ENCODE assay signal across 1 cellular context in the genomic region with DNA sequence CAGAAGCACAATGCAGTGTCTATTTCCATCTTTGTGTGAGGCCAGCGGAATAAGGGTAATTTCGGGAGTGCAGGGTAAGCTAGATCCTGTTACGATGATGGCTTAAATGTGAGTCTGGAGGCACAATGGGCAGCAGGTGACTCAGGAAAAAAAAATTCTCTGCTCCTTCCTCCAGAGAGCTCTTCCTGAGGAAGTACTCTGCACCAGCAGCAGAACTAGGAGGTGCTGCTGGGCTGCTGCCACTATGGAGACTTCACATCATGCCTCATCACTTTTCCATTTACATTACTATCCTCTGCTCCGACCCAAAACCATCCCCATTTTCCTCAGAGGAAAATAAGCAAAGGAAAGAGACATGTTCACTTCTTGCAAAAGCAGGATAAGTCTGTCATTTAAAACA.
A peak's percentile ranks its signal among the peaks of the same experiment; 100 is the strongest.
TF ChIP-seq lines count a peak whose summit lies in the region.

No MANE protein-coding gene starts in this region.

TF ChIP-seq in SK-N-SH, 30 proteins besides CTCF, POLR2A, EP300 and RAD21 (continued from another document):
- TF ChIP-seq TAF1 (IDR thresholded peaks at IDR 0.05; ENCODE audit: borderline replicate concordance, low read depth, low read length) (no peak), FOSL2 (IDR thresholded peaks at IDR 0.05; ENCODE audit: borderline replicate concordance, low read depth) (peak; percentile 50; the same call in 1 of the 2 replicates), TCF12 (IDR thresholded peaks at IDR 0.05) (peak; percentile 28; the same call in 1 of the 2 replicates), NRF1 (IDR thresholded peaks at IDR 0.05; ENCODE audit: low read depth, low read length) (no peak)
- TF ChIP-seq, protein P1, sequence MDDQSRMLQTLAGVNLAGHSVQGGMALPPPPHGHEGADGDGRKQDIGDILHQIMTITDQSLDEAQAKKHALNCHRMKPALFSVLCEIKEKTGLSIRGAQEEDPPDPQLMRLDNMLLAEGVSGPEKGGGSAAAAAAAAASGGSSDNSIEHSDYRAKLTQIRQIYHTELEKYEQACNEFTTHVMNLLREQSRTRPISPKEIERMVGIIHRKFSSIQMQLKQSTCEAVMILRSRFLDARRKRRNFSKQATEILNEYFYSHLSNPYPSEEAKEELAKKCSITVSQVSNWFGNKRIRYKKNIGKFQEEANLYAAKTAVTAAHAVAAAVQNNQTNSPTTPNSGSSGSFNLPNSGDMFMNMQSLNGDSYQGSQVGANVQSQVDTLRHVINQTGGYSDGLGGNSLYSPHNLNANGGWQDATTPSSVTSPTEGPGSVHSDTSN (IDR thresholded peaks at IDR 0.05), result peak; percentile 56
